In genomic region chr7:158140538-158141220, GRCh38 we compare ENCODE assay signal across 16 cellular contexts.
DNase-seq lines count a peak whose midpoint lies in the region; ATAC-seq and TF ChIP-seq lines count a peak whose summit lies in the region.
"Had no signal": no experiment of that assay in that cellular context is flagged by ENCODE, and none has a peak within 500 bp of the region (broad histone marks: within the 10 kb centered on the region; RNA-seq: fewer than 3 reads in every experiment).

No MANE protein-coding gene starts in this region.

- no peaks in the 10 kb centered on the region for H3K79me2 ChIP-seq in neural progenitor cell (ENCODE audit: low read depth)

- H3K9me3 ChIP-seq in BLaER1 treated with 17β-estradiol and CSF1 and Interleukin-3, amounts not matched to agents 10 nM and 100 nM (replicated peaks in 1 of 11), result peaks cover 5 to 29% (median 15%) of the 10 kb centered on the region in 11 experiments; a peak in 21 of 22 replicates
- H3K9me3 ChIP-seq in iPS-18c (ENCODE audit: control insufficient read depth, insufficient read depth, low read length) (peaks cover 46% of the 10 kb centered on the region), neural progenitor cell (ENCODE audit: low read depth) (no peaks in the 10 kb centered on the region)
- H3K9me3 ChIP-seq: BE2C had no signal

- H3F3A ChIP-seq in neural progenitor cell (ENCODE audit: low read depth), result no peaks in the 10 kb centered on the region

- peaks cover 4% of the 10 kb centered on the region for H3K9me3 Mint-ChIP-seq in neural progenitor cell
- peaks cover 2% of the 10 kb centered on the region for H3K9me3 Mint-ChIP-seq in stimulated activated memory B cell treated with anti-CD40 and anti-IgM and Interleukin-4, amounts not matched to agents 10 μg/mL and 1 μg/mL and 100 μg/mL, for 72 hours

- TF ChIP-seq CTCF in neural progenitor cell (IDR thresholded peaks at IDR 0.05), result no peak

- peak overlapping the region; percentile 42 to 74 (median 65) for H3K4me2 ChIP-seq in BLaER1 treated with 17β-estradiol and CSF1 and Interleukin-3, amounts not matched to agents 10 nM and 100 nM
- no peak overlapping the region for H3K4me2 ChIP-seq in neural progenitor cell

- peak overlapping the region in 4 of 10 experiments; percentile 12 to 39 (median 30); a peak in 4 of 20 replicates for H3K4me3 ChIP-seq in BLaER1 treated with 17β-estradiol and CSF1 and Interleukin-3, amounts not matched to agents 10 nM and 100 nM
- H3K4me3 ChIP-seq in iPS-18c (ENCODE audit: insufficient read depth, low read depth, low read length) (peak overlapping the region; percentile 24; the same call in 1 of the 2 replicates), neural progenitor cell (no peak overlapping the region)

- H3K4me3 Mint-ChIP-seq in neural progenitor cell, result no peak overlapping the region
- H3K4me3 Mint-ChIP-seq in stimulated activated memory B cell treated with anti-CD40 and anti-IgM and Interleukin-4, amounts not matched to agents 10 μg/mL and 1 μg/mL and 100 μg/mL, for 72 hours, result no peak overlapping the region
- H3K4me3 Mint-ChIP-seq: CD14-positive monocyte; CD4-positive, alpha-beta memory T cell; H9 had no signal

- peaks cover 13% of the 10 kb centered on the region for H3K4me1 Mint-ChIP-seq in neural progenitor cell
- H3K4me1 Mint-ChIP-seq in stimulated activated memory B cell treated with anti-CD40 and anti-IgM and Interleukin-4, amounts not matched to agents 10 μg/mL and 1 μg/mL and 100 μg/mL, for 72 hours, result no peaks in the 10 kb centered on the region
- H3K4me1 Mint-ChIP-seq: CD14-positive monocyte; CD4-positive, alpha-beta memory T cell had no signal

- H3K9ac ChIP-seq in BLaER1 treated with 17β-estradiol and CSF1 and Interleukin-3, amounts not matched to agents 10 nM and 100 nM, result peak overlapping the region; percentile 28 to 75 (median 66); a peak in 17 of 22 replicates
- H3K9ac ChIP-seq in neural progenitor cell, result no peak overlapping the region

- no peak overlapping the region for H2AFZ ChIP-seq in neural progenitor cell (replicated peaks)

- H3K36me3 Mint-ChIP-seq in neural progenitor cell, result peaks cover 2% of the 10 kb centered on the region
- H3K36me3 Mint-ChIP-seq in stimulated activated memory B cell treated with anti-CD40 and anti-IgM and Interleukin-4, amounts not matched to agents 10 μg/mL and 1 μg/mL and 100 μg/mL, for 72 hours, result no peaks in the 10 kb centered on the region
- H3K36me3 Mint-ChIP-seq: CD14-positive monocyte; CD4-positive, alpha-beta memory T cell had no signal

- H3K4me1 ChIP-seq in BLaER1 treated with 17β-estradiol and CSF1 and Interleukin-3, amounts not matched to agents 10 nM and 100 nM, result peaks cover 16 to 24% (median 22%) of the 10 kb centered on the region in 10 experiments; a peak in 19 of 20 replicates
- no peaks in the 10 kb centered on the region for H3K4me1 ChIP-seq in neural progenitor cell
- H3K4me1 ChIP-seq: BE2C had no signal

- no peaks in the 10 kb centered on the region for H4K20me1 ChIP-seq in BLaER1 treated with 17β-estradiol and CSF1 and Interleukin-3, amounts not matched to agents 10 nM and 100 nM
- H4K20me1 ChIP-seq in neural progenitor cell (ENCODE audit: low read depth), result no peaks in the 10 kb centered on the region

- H3K27me3 Mint-ChIP-seq in neural progenitor cell (ENCODE audit: insufficient read depth, low read depth), result no peaks in the 10 kb centered on the region
- H3K27me3 Mint-ChIP-seq in stimulated activated memory B cell treated with anti-CD40 and anti-IgM and Interleukin-4, amounts not matched to agents 10 μg/mL and 1 μg/mL and 100 μg/mL, for 72 hours, result no peaks in the 10 kb centered on the region
- H3K27me3 Mint-ChIP-seq: CD4-positive, alpha-beta memory T cell had no signal

- peak overlapping the region; percentile 74 for H3K27ac Mint-ChIP-seq in neural progenitor cell
- no peak overlapping the region for H3K27ac Mint-ChIP-seq in stimulated activated memory B cell treated with anti-CD40 and anti-IgM and Interleukin-4, amounts not matched to agents 10 μg/mL and 1 μg/mL and 100 μg/mL, for 72 hours
- H3K27ac Mint-ChIP-seq: CD14-positive monocyte; CD4-positive, alpha-beta memory T cell; H9 had no signal

- H3K27ac ChIP-seq in BLaER1 treated with 17β-estradiol and CSF1 and Interleukin-3, amounts not matched to agents 10 nM and 100 nM, result peak overlapping the region; percentile 49 to 82 (median 72); a peak in 20 of 22 replicates
- H3K27ac ChIP-seq in neural progenitor cell, result no peak overlapping the region
- H3K27ac ChIP-seq: HL-60 had no signal

- no peak for DNase-seq in neural progenitor cell (ENCODE audit: low spot score)
- DNase-seq in Ammon's horn (ENCODE audit: low spot score), result no peak
- DNase-seq in stimulated activated CD4-positive, alpha-beta T cell treated with anti-CD3 and anti-CD28 coated beads, Interleukin-4, amount 100 ng/mL, for 24 hours, result no peak
- no peak for DNase-seq in activated T-cell treated with anti-CD3 and anti-CD28 coated beads, Interleukin-2, amount 50 U/mL, for 48 hours
- DNase-seq: BE2C; CD4-positive, alpha-beta memory T cell; DMS153; DMS79 treated with DMSO at 0.1 percent for 48 hours; GF-D8; GOT3; H9 had no signal

- peak; percentile 13 for ATAC-seq in stimulated activated memory B cell treated with anti-CD40 and anti-IgM and Interleukin-4, amounts not matched to agents 10 μg/mL and 1 μg/mL and 100 μg/mL, for 72 hours

- no peaks in the 10 kb centered on the region for H3K36me3 ChIP-seq in BLaER1 treated with 17β-estradiol and CSF1 and Interleukin-3, amounts not matched to agents 10 nM and 100 nM
- H3K36me3 ChIP-seq in neural progenitor cell, result no peaks in the 10 kb centered on the region
- H3K36me3 ChIP-seq: BE2C had no signal

- H3K27me3 ChIP-seq in BLaER1 treated with 17β-estradiol and CSF1 and Interleukin-3, amounts not matched to agents 10 nM and 100 nM, result no peaks in the 10 kb centered on the region
- no peaks in the 10 kb centered on the region for H3K27me3 ChIP-seq in neural progenitor cell
- H3K27me3 ChIP-seq: BE2C had no signal
